In genomic region chr12:105561981-105562726, GRCh38 we compare ENCODE assay signal across 10 cellular contexts.
A peak's percentile ranks its signal among the peaks of the same experiment; 100 is the strongest.
DNase-seq lines count a peak whose midpoint lies in the region; ATAC-seq and TF ChIP-seq lines count a peak whose summit lies in the region.
"Had no signal": no experiment of that assay in that cellular context is flagged by ENCODE, and none has a peak within 500 bp of the region (broad histone marks: within the 10 kb centered on the region; RNA-seq: fewer than 3 reads in every experiment).

No MANE protein-coding gene starts in this region.

- H3K4me1 ChIP-seq in heart right ventricle (peaks cover 0 to 11% (median 7%) of the 10 kb centered on the region in 9 donors), smooth muscle cell (ENCODE audit: low read depth) (peaks cover 9% of the 10 kb centered on the region)

- H3K4me2 ChIP-seq in smooth muscle cell, result peak overlapping the region; percentile 76

- peak overlapping the region; percentile 60; the same call in 1 of the 2 replicates for H3K4me3 Mint-ChIP-seq in HFFc6
- H3K4me3 Mint-ChIP-seq: activated T-helper 1 cell treated with anti-CD3 and anti-CD28 coated beads, Interleukin-12 subunit alpha, Interleukin-12 subunit beta, Interleukin-2, Interleukin-4 antibody, amounts not matched to agents 30 ng/mL and 10 ng/mL and 1 ng/mL, durations not matched to agents 14 hours and 24 hours and 36 hours had no signal

- WGBS in heart right ventricle, 2 donors, result 65 to 73% methylated on average over 19 of the region's 19 CpGs
- 24% methylated on average over 19 of the region's 19 CpGs for WGBS in smooth muscle cell (ENCODE audit: low lambda C conversion rate)

- H3K27me3 ChIP-seq in heart right ventricle, result no peaks in the 10 kb centered on the region
- no peaks in the 10 kb centered on the region for H3K27me3 ChIP-seq in smooth muscle cell (ENCODE audit: low read depth)

- POLR2A ChIA-PET in GM10248 (lab: Yijun Ruan, JAX), result interaction anchor here (0.6 kb wide), 1 partner anchor 52 kb away, joined by 4 read pairs; no protein-coding TSS in a partner anchor

- peaks cover 2% of the 10 kb centered on the region; the same call in 1 of the 2 replicates for H3K27me3 Mint-ChIP-seq in HFFc6 (ENCODE audit: insufficient read depth)

- H3K27ac ChIP-seq in heart right ventricle (peak overlapping the region in 1 of 10 donors; percentile 29), smooth muscle cell (ENCODE audit: low read depth) (peak overlapping the region; percentile 76)

- intact Hi-C loops in heart right ventricle (cut with DNase I), result no loop called here

- TF ChIP-seq CTCF in HFFc6 (IDR thresholded peaks at IDR 0.05), result peak; percentile 22; the same call in 1 of the 2 replicates
- no peak for TF ChIP-seq CTCF in heart right ventricle (IDR thresholded peaks at IDR 0.05)
- TF ChIP-seq CTCF in smooth muscle cell (IDR thresholded peaks at IDR 0.05; ENCODE audit: borderline replicate concordance, insufficient read depth, poor library complexity, severe bottlenecking), result no peak
- TF ChIP-seq CTCF in GM10248 (IDR thresholded peaks at IDR 0.05; ENCODE audit: control extremely low read depth, extremely low read depth, low read depth, missing control alignments), result no peak

- H3K36me3 ChIP-seq in heart right ventricle, result no peaks in the 10 kb centered on the region
- H3K36me3 ChIP-seq in smooth muscle cell (ENCODE audit: low read depth), result no peaks in the 10 kb centered on the region

- no peaks in the 10 kb centered on the region for H3F3A ChIP-seq in smooth muscle cell (ENCODE audit: low read depth)

- no peaks in the 10 kb centered on the region for H3K9me3 Mint-ChIP-seq in HFFc6
- H3K9me3 Mint-ChIP-seq: activated T-helper 1 cell treated with anti-CD3 and anti-CD28 coated beads, Interleukin-12 subunit alpha, Interleukin-12 subunit beta, Interleukin-2, Interleukin-4 antibody, amounts not matched to agents 30 ng/mL and 10 ng/mL and 1 ng/mL, durations not matched to agents 14 hours and 24 hours and 36 hours had no signal

- H2AFZ ChIP-seq in smooth muscle cell (ENCODE audit: low read depth), result peak overlapping the region; percentile 45

- H3K36me3 Mint-ChIP-seq in HFFc6 (ENCODE audit: low read depth), result no peaks in the 10 kb centered on the region; the same call in 1 of the 2 replicates

- H3K4me3 ChIP-seq in heart right ventricle (no peak overlapping the region), smooth muscle cell (peak overlapping the region; percentile 8)

- CTCF ChIA-PET in GM10248 (lab: Yijun Ruan, JAX), result no interaction called here

- ATAC-seq in heart right ventricle (peak in 7 of 8 donors; percentile 53 to 82 (median 74)), GM18907 (IDR thresholded peaks at IDR 0.05; ENCODE audit: unreplicated experiment) (no peak), HG02759 (IDR thresholded peaks at IDR 0.05; ENCODE audit: unreplicated experiment) (no peak)

- peak overlapping the region; percentile 68; the same call in 1 of the 2 replicates for H3K27ac Mint-ChIP-seq in HFFc6
- H3K27ac Mint-ChIP-seq: activated T-helper 1 cell treated with anti-CD3 and anti-CD28 coated beads, Interleukin-12 subunit alpha, Interleukin-12 subunit beta, Interleukin-2, Interleukin-4 antibody, amounts not matched to agents 30 ng/mL and 10 ng/mL and 1 ng/mL, durations not matched to agents 14 hours and 24 hours and 36 hours had no signal

- peaks cover 18% of the 10 kb centered on the region for H3K4me1 Mint-ChIP-seq in HFFc6 (ENCODE audit: low read depth)

- no peaks in the 10 kb centered on the region for H3K79me2 ChIP-seq in smooth muscle cell (ENCODE audit: low read depth)

- H4K20me1 ChIP-seq in smooth muscle cell (ENCODE audit: low read depth), result no peaks in the 10 kb centered on the region

- H3K9me3 ChIP-seq in heart right ventricle (no peaks in the 10 kb centered on the region), smooth muscle cell (replicated peaks; ENCODE audit: low read depth) (no peaks in the 10 kb centered on the region)

- peak overlapping the region; percentile 8 for H3K9ac ChIP-seq in smooth muscle cell (ENCODE audit: low read depth)

- DNase-seq in HFFc6, result peak; percentile 66
- peak; percentile 54 to 84 for DNase-seq in SHP77 (lab: John Stamatoyannopoulos, UW)
- peak; percentile 15 to 31 for DNase-seq in heart right ventricle
- no peak for DNase-seq in smooth muscle cell (lab: John Stamatoyannopoulos, UW; ENCODE audit: unreplicated experiment)
- DNase-seq in NCI-H1048 (lab: John Stamatoyannopoulos, UW), result no peak
- no peak for DNase-seq in GM10248 (ENCODE audit: extremely low spot score)
- DNase-seq: stimulated activated CD4-positive, alpha-beta T cell treated with anti-CD3 and anti-CD28 coated beads, Interleukin-2, amount 100 ng/mL, for 24 hours had no signal

Comparison
In these comparisons a context has a peak if more than half of its experiments do, and no peak if none do; other contexts are left out.
1. DNase-seq: peak in HFFc6 (single experiment), SHP77 (2 of 2) and heart right ventricle (2 of 2); none in smooth muscle cell (single experiment), NCI-H1048 (single experiment) and GM10248 (single experiment).
2. ATAC-seq: peak in heart right ventricle (7 of 8); none in GM18907 (single experiment) and HG02759 (single experiment).